15 cellular contexts compared by ENCODE assay signal in the genomic region with DNA sequence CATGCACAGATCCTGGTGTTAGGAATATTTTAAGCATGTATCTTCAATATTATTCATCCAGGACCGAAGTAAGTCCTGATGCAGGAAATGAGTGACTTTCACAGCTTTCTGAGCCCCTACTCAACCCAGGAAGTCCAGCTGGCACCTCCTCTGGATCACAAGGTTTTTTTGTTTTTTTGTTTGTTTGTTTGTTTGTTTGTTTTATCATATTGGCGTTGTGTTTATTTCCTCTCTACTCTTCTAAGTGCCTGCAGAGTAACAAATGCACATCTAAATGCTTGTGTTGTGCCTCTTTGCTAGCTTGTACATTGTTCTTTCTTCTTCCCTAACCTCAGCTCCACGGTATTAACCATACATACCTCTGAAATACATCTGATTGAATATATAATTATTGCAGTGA.
DNase-seq lines count a peak whose midpoint lies in the region; ATAC-seq, FAIRE-seq and TF ChIP-seq lines count a peak whose summit lies in the region.
"Had no signal": no experiment of that assay in that cellular context is flagged by ENCODE, and none has a peak within 500 bp of the region (broad histone marks: within the 10 kb centered on the region; RNA-seq: fewer than 3 reads in every experiment).

No MANE protein-coding gene starts in this region.

- H2AFZ ChIP-seq in K562 (ENCODE audit: low read depth, low read length), result peak overlapping the region; percentile 73
- H2AFZ ChIP-seq: parathyroid adenoma had no signal

- peak overlapping the region; percentile 44 to 76 (median 64); a peak in 21 of 22 replicates for H3K4me2 ChIP-seq in BLaER1 treated with 17β-estradiol and CSF1 and Interleukin-3, amounts not matched to agents 10 nM and 100 nM
- peak overlapping the region; percentile 82 for H3K4me2 ChIP-seq in K562 (ENCODE audit: insufficient read depth, low read length)

- TSS peak; percentile 66 for BruUV-seq in K562 (replicated peaks; lab: Mats Ljungman, UMichigan)

- peak overlapping the region; percentile 68 for H3K4me3 Mint-ChIP-seq in mesothelial cell of epicardium

- H3K4me1 ChIP-seq in BLaER1 treated with 17β-estradiol and CSF1 and Interleukin-3, amounts not matched to agents 10 nM and 100 nM, result no peaks in the 10 kb centered on the region
- H3K4me1 ChIP-seq in HUES48 (ENCODE audit: control insufficient read depth, insufficient read depth, low read length) (peaks cover 50% of the 10 kb centered on the region), K562 (replicated peaks in 1 of 2; ENCODE audit: control insufficient read depth in 2 of 2, insufficient read depth in 2 of 2, low read length in 2 of 2) (peaks cover 0 to 4% of the 10 kb centered on the region in 2 experiments; a peak in 3 of 5 replicates), small intestine (ENCODE audit: control insufficient read depth in 2 of 2, insufficient read depth in 1 of 2, low read depth in 1 of 2, low read length in 1 of 2) (no peaks in the 10 kb centered on the region)
- H3K4me1 ChIP-seq: colonic mucosa, parathyroid adenoma had no signal

- no peaks in the 10 kb centered on the region for H3K9me1 ChIP-seq in K562 (ENCODE audit: control insufficient read depth, insufficient read depth, low read length)

- TF ChIP-seq POLR2A in K562 (conservative IDR thresholded peaks at IDR 0.05), result peak; percentile 45

- no peak for DNase-seq in K562 (ENCODE audit: extremely low read depth in 1 of 4, low spot score in 3 of 4)
- DNase-seq in mesothelial cell of epicardium (ENCODE audit: low spot score in 2 of 2, unreplicated experiment in 2 of 2), result no peak
- DNase-seq in HCEC 1CT, result no peak
- no peak for DNase-seq in small intestine
- no peak for DNase-seq in cortex of kidney (lab: John Stamatoyannopoulos, UW)
- DNase-seq: activated CD4-positive, CD25-positive, alpha-beta regulatory T cell treated with anti-CD3 and anti-CD28 coated beads, Interleukin-2, amount 50 U/mL, for 72 hours; colonic mucosa; DMS79; NCI-H1048; PC-3 had no signal

- H4K20me1 ChIP-seq in BLaER1 treated with 17β-estradiol and CSF1 and Interleukin-3, amounts not matched to agents 10 nM and 100 nM, result no peaks in the 10 kb centered on the region
- no peaks in the 10 kb centered on the region for H4K20me1 ChIP-seq in K562 (replicated peaks; ENCODE audit: control insufficient read depth, insufficient read depth, low read length)

- WGBS in K562 (ENCODE audit: insufficient coverage, low coverage, missing lambda C conversion rate), result 0% methylated on average over 3 of the region's 3 CpGs
- WGBS in small intestine, 3 donors, result 40 to 55% (median 47%) methylated on average over 3 of the region's 3 CpGs

- peak; percentile 23 for ATAC-seq in K562
- ATAC-seq in HG03354 (IDR thresholded peaks at IDR 0.05; ENCODE audit: poor library complexity, severe bottlenecking, unreplicated experiment), result no peak
- ATAC-seq: PC-3 had no signal

- intact Hi-C loops in K562 (cut with micrococcal nuclease), result no loop called here

- peaks cover 15% of the 10 kb centered on the region for H3K4me1 Mint-ChIP-seq in mesothelial cell of epicardium

- H3K9me3 ChIP-seq in BLaER1 treated with 17β-estradiol and CSF1 and Interleukin-3, amounts not matched to agents 10 nM and 100 nM (replicated peaks in 1 of 11), result no peaks in the 10 kb centered on the region
- peaks cover 11% of the 10 kb centered on the region; the same call in 1 of the 2 replicates for H3K9me3 ChIP-seq in HUES48 (ENCODE audit: control insufficient read depth, insufficient read depth, low read length)
- H3K9me3 ChIP-seq in K562 (replicated peaks; ENCODE audit: control insufficient read depth, insufficient read depth, low read depth, low read length), result peaks cover 3% of the 10 kb centered on the region; the same call in 1 of the 2 replicates
- H3K9me3 ChIP-seq in small intestine (ENCODE audit: control insufficient read depth, low read depth), result no peaks in the 10 kb centered on the region
- H3K9me3 ChIP-seq: colonic mucosa had no signal

- peaks cover 1% of the 10 kb centered on the region for H3K27me3 Mint-ChIP-seq in mesothelial cell of epicardium (ENCODE audit: low read depth)

- H3K27ac ChIP-seq in BLaER1 treated with 17β-estradiol and CSF1 and Interleukin-3, amounts not matched to agents 10 nM and 100 nM, result peak overlapping the region in 10 of 11 experiments; percentile 60 to 75 (median 66); a peak in 21 of 22 replicates
- peak overlapping the region; percentile 92 for H3K27ac ChIP-seq in HUES48 (ENCODE audit: low read depth, low read length)
- H3K27ac ChIP-seq in K562 (ENCODE audit: extremely low read depth, low read depth, low read length), result peak overlapping the region; percentile 97
- no peak overlapping the region for H3K27ac ChIP-seq in small intestine (ENCODE audit: low read depth in 1 of 2, low read length in 1 of 2)
- H3K27ac ChIP-seq: colonic mucosa, parathyroid adenoma had no signal

- POLR2A ChIA-PET in K562 (lab: Yijun Ruan, JAX), result interaction anchor here (1.5 kb wide), 1 partner anchor 160 kb away, joined by 4 read pairs; no protein-coding TSS in a partner anchor

- H3K4me3 ChIP-seq in BLaER1 treated with 17β-estradiol and CSF1 and Interleukin-3, amounts not matched to agents 10 nM and 100 nM, result peak overlapping the region; percentile 48 to 59 (median 50)
- H3K4me3 ChIP-seq in HUES48 (ENCODE audit: low read depth, low read length) (peak overlapping the region; percentile 35; the same call in 1 of the 2 replicates), K562 (peak overlapping the region; percentile 60), small intestine (ENCODE audit: low read depth in 1 of 2, low read length in 2 of 2) (no peak overlapping the region)
- H3K4me3 ChIP-seq: colonic mucosa had no signal

- no peaks in the 10 kb centered on the region for H3K36me3 ChIP-seq in BLaER1 treated with 17β-estradiol and CSF1 and Interleukin-3, amounts not matched to agents 10 nM and 100 nM
- no peaks in the 10 kb centered on the region for H3K36me3 ChIP-seq in HUES48 (ENCODE audit: control insufficient read depth, insufficient read depth, low read length)
- H3K36me3 ChIP-seq in K562 (ENCODE audit: control insufficient read depth, insufficient read depth, low read length), result no peaks in the 10 kb centered on the region
- no peaks in the 10 kb centered on the region for H3K36me3 ChIP-seq in small intestine (ENCODE audit: control insufficient read depth in 2 of 2, insufficient read depth in 2 of 2, low read length in 2 of 2)
- H3K36me3 ChIP-seq: colonic mucosa had no signal

- no peak for FAIRE-seq in K562 (lab: Jason Lieb, UNC)
- FAIRE-seq in small intestine (lab: Jason Lieb, UNC), result no peak
- FAIRE-seq: urothelium cell line had no signal

- H3K27me3 ChIP-seq in BLaER1 treated with 17β-estradiol and CSF1 and Interleukin-3, amounts not matched to agents 10 nM and 100 nM, result no peaks in the 10 kb centered on the region
- H3K27me3 ChIP-seq in HUES48 (ENCODE audit: control insufficient read depth, insufficient read depth, low read length), result no peaks in the 10 kb centered on the region
- H3K27me3 ChIP-seq in K562 (ENCODE audit: control insufficient read depth in 2 of 2, insufficient read depth in 2 of 2, low read length in 2 of 2), result no peaks in the 10 kb centered on the region
- H3K27me3 ChIP-seq in small intestine (ENCODE audit: control insufficient read depth in 2 of 2, insufficient read depth in 2 of 2, low read length in 2 of 2), result no peaks in the 10 kb centered on the region
- H3K27me3 ChIP-seq: colonic mucosa had no signal

- H3K36me3 Mint-ChIP-seq in mesothelial cell of epicardium, result no peaks in the 10 kb centered on the region

- H3K79me2 ChIP-seq in K562 (ENCODE audit: control insufficient read depth, insufficient read depth, low read length), result peaks cover 69% of the 10 kb centered on the region
- H3K79me2 ChIP-seq: parathyroid adenoma had no signal

- TF ChIP-seq EP300 in K562 (IDR thresholded peaks at IDR 0.05; ENCODE audit: low read length), result no peak

- no peaks in the 10 kb centered on the region for H3K9me3 Mint-ChIP-seq in mesothelial cell of epicardium

- CTCF ChIA-PET in K562 (lab: Yijun Ruan, JAX; ENCODE audit: low intra/inter-chr PET ratio), result no interaction called here

- peak overlapping the region; percentile 44 to 71 (median 66) for H3K9ac ChIP-seq in BLaER1 treated with 17β-estradiol and CSF1 and Interleukin-3, amounts not matched to agents 10 nM and 100 nM
- H3K9ac ChIP-seq in HUES48 (ENCODE audit: low read depth, low read length), result peak overlapping the region; percentile 62
- H3K9ac ChIP-seq in K562 (ENCODE audit: insufficient read depth in 1 of 2, low read depth in 2 of 2, low read length in 2 of 2), result peak overlapping the region; percentile 40 to 95; a peak in 3 of 4 replicates
- H3K9ac ChIP-seq: parathyroid adenoma had no signal

- TF ChIP-seq RAD21 in K562 (CRISPR knock-in tag; conservative IDR thresholded peaks at IDR 0.05 in 1 of 2, IDR thresholded peaks at IDR 0.05 in 1 of 2), result no peak

- peak overlapping the region; percentile 74 for H3K27ac Mint-ChIP-seq in mesothelial cell of epicardium

- in situ Hi-C loops in K562 (cut with MboI), result loop anchor here (5.0 kb wide), 1 partner anchor 153 kb away; no protein-coding TSS in a partner anchor

- TF ChIP-seq CTCF in K562 (IDR thresholded peaks at IDR 0.05 in 2 of 3, conservative IDR thresholded peaks at IDR 0.05 in 1 of 3; ENCODE audit: insufficient read depth in 2 of 3, low read depth in 1 of 3, low read length in 3 of 3) (no peak), mesothelial cell of epicardium (IDR thresholded peaks at IDR 0.05; ENCODE audit: unreplicated experiment) (no peak)

TF ChIP-seq in K562, 482 proteins besides CTCF, POLR2A, EP300 and RAD21 (continues in another document):
- TF ChIP-seq CHD1 (IDR thresholded peaks at IDR 0.05; ENCODE audit: low read length), result no peak
- TF ChIP-seq ZNF224 (CRISPR knock-in tag; IDR thresholded peaks at IDR 0.05), result no peak

Comparison
In these comparisons a context has a peak if more than half of its experiments do, and no peak if none do; other contexts are left out.
1. H3K27ac ChIP-seq: peak in BLaER1 treated with 17β-estradiol and CSF1 and Interleukin-3, amounts not matched to agents 10 nM and 100 nM (10 of 11), HUES48 (single experiment) and K562 (single experiment); none in small intestine (0 of 2).
2. H3K4me3 ChIP-seq: peak in BLaER1 treated with 17β-estradiol and CSF1 and Interleukin-3, amounts not matched to agents 10 nM and 100 nM (10 of 10), HUES48 (single experiment) and K562 (single experiment); none in small intestine (0 of 2).
3. Peak in every context shown above with its lines, with median percentiles within 50 percentile points of each other: H3K9ac ChIP-seq.